In genomic region chr3:45631486-45631885, GRCh38 we compare ENCODE assay signal across 10 cellular contexts. TPM values are rescaled to one million over a fixed set of nuclear protein-coding genes. Genes with fewer than 3 reads are reported as not detected.
DNase-seq lines count a peak whose midpoint lies in the region; ATAC-seq and TF ChIP-seq lines count a peak whose summit lies in the region.
"Had no signal": no experiment of that assay in that cellular context is flagged by ENCODE, and none has a peak within 500 bp of the region (broad histone marks: within the 10 kb centered on the region; RNA-seq: fewer than 3 reads in every experiment).

No MANE protein-coding gene starts in this region.

- H3K36me3 Mint-ChIP-seq in T-helper 1 cell treated with Interleukin-12 subunit alpha and Interleukin-12 subunit beta and Interleukin-4 antibody, amounts not matched to agents 30 μg/mL and 1 μg/mL, for 36 hours (ENCODE audit: low read depth) = peaks cover 6% of the 10 kb centered on the region
- H3K36me3 Mint-ChIP-seq in stimulated activated effector memory CD8-positive, alpha-beta T cell treated with anti-CD3 and anti-CD28 coated beads, Interleukin-12 subunit alpha, Interleukin-12 subunit beta, amount 100 ng/mL, for 72 hours = peaks cover 23% of the 10 kb centered on the region

- no peak overlapping the region for H3K4me3 Mint-ChIP-seq in T-helper 1 cell treated with Interleukin-12 subunit alpha and Interleukin-12 subunit beta and Interleukin-4 antibody, amounts not matched to agents 30 μg/mL and 1 μg/mL, for 36 hours
- H3K4me3 Mint-ChIP-seq in stimulated activated effector memory CD8-positive, alpha-beta T cell treated with anti-CD3 and anti-CD28 coated beads, Interleukin-12 subunit alpha, Interleukin-12 subunit beta, amount 100 ng/mL, for 72 hours = no peak overlapping the region

- peak; percentile 51 for ATAC-seq in stimulated activated effector memory CD8-positive, alpha-beta T cell treated with anti-CD3 and anti-CD28 coated beads, Interleukin-12 subunit alpha, Interleukin-12 subunit beta, amount 100 ng/mL, for 72 hours
- ATAC-seq in GM21360 (IDR thresholded peaks at IDR 0.05; ENCODE audit: unreplicated experiment) = no peak
- ATAC-seq in HG03571 (IDR thresholded peaks at IDR 0.05; ENCODE audit: unreplicated experiment) = no peak

- DNase-seq in HUDEP-2 (lab: John Stamatoyannopoulos, UW; ENCODE audit: unreplicated experiment in 76 of 76) = peak in 72 of 76 experiments; percentile 5 to 76 (median 56)
- DNase-seq in left ventricle myocardium inferior = no peak
- DNase-seq in stimulated activated effector memory CD8-positive, alpha-beta T cell treated with anti-CD3 and anti-CD28 coated beads, Interleukin-12 subunit alpha, Interleukin-12 subunit beta, amount 100 ng/mL, for 72 hours (ENCODE audit: low spot score in 2 of 2) = no peak
- no peak for DNase-seq in G401 (ENCODE audit: low spot score)
- DNase-seq: HCEC 1CT, NCI-H526 treated with DMSO at 0.1 percent for 48 hours had no signal

- peak overlapping the region; percentile 10 for H3K27ac Mint-ChIP-seq in T-helper 1 cell treated with Interleukin-12 subunit alpha and Interleukin-12 subunit beta and Interleukin-4 antibody, amounts not matched to agents 30 μg/mL and 1 μg/mL, for 36 hours
- peak overlapping the region; percentile 67 for H3K27ac Mint-ChIP-seq in stimulated activated effector memory CD8-positive, alpha-beta T cell treated with anti-CD3 and anti-CD28 coated beads, Interleukin-12 subunit alpha, Interleukin-12 subunit beta, amount 100 ng/mL, for 72 hours

- no peaks in the 10 kb centered on the region for H3K9me3 ChIP-seq in left ventricle myocardium inferior (replicated peaks)
- H3K9me3 ChIP-seq: adrenal gland had no signal

- peaks cover 18% of the 10 kb centered on the region for H3K4me1 Mint-ChIP-seq in T-helper 1 cell treated with Interleukin-12 subunit alpha and Interleukin-12 subunit beta and Interleukin-4 antibody, amounts not matched to agents 30 μg/mL and 1 μg/mL, for 36 hours (ENCODE audit: low read depth)
- H3K4me1 Mint-ChIP-seq in stimulated activated effector memory CD8-positive, alpha-beta T cell treated with anti-CD3 and anti-CD28 coated beads, Interleukin-12 subunit alpha, Interleukin-12 subunit beta, amount 100 ng/mL, for 72 hours = peaks cover 24% of the 10 kb centered on the region

- TF ChIP-seq CTCF in left ventricle myocardium inferior (IDR thresholded peaks at IDR 0.05; ENCODE audit: borderline replicate concordance) = no peak

- in situ Hi-C loops in G401 (cut with HindIII; ENCODE audit: low sequenced_read_pairs) = no loop called here

- peaks cover 6% of the 10 kb centered on the region for H3K36me3 ChIP-seq in left ventricle myocardium inferior
- H3K36me3 ChIP-seq: adrenal gland had no signal

- intact Hi-C loops in left ventricle myocardium inferior (cut with micrococcal nuclease) = no loop called here

- peak overlapping the region; percentile 42 for H3K27ac ChIP-seq in left ventricle myocardium inferior (replicated peaks)

- no peaks in the 10 kb centered on the region for H3K27me3 Mint-ChIP-seq in T-helper 1 cell treated with Interleukin-12 subunit alpha and Interleukin-12 subunit beta and Interleukin-4 antibody, amounts not matched to agents 30 μg/mL and 1 μg/mL, for 36 hours (ENCODE audit: low read depth)

- no peak overlapping the region for H3K4me3 ChIP-seq in left ventricle myocardium inferior
- H3K4me3 ChIP-seq: adrenal gland had no signal

- peaks cover 61% of the 10 kb centered on the region for H3K4me1 ChIP-seq in left ventricle myocardium inferior

- no peaks in the 10 kb centered on the region for H3K9me3 Mint-ChIP-seq in T-helper 1 cell treated with Interleukin-12 subunit alpha and Interleukin-12 subunit beta and Interleukin-4 antibody, amounts not matched to agents 30 μg/mL and 1 μg/mL, for 36 hours
- H3K9me3 Mint-ChIP-seq in stimulated activated effector memory CD8-positive, alpha-beta T cell treated with anti-CD3 and anti-CD28 coated beads, Interleukin-12 subunit alpha, Interleukin-12 subunit beta, amount 100 ng/mL, for 72 hours = no peaks in the 10 kb centered on the region

- H3K27me3 ChIP-seq in left ventricle myocardium inferior (ENCODE audit: low read depth) = no peaks in the 10 kb centered on the region
- H3K27me3 ChIP-seq: adrenal gland had no signal

RNA-seq across cellular contexts. Expression of gene LIMD1, which starts 36.9 kb away (rescaled TPM):
- 27.8 TPM for total RNA-seq in left ventricle myocardium inferior
- total RNA-seq in G401 (2014; rRNA removed; shearing (Covaris generic)) = 10.0 and 23.0 TPM in 2 replicates

RNA-seq across cellular contexts. Expression of gene SACM1L, which starts 57.7 kb away (rescaled TPM):
- total RNA-seq in left ventricle myocardium inferior = 20.9 TPM
- 13.7 and 22.2 TPM in 2 replicates for total RNA-seq in G401 (2014; rRNA removed; shearing (Covaris generic))

Comparison
In these comparisons a context has a peak if more than half of its experiments do, and no peak if none do; other contexts are left out.
1. DNase-seq: peak in HUDEP-2 (72 of 76); none in left ventricle myocardium inferior (single experiment), stimulated activated effector memory CD8-positive, alpha-beta T cell treated with anti-CD3 and anti-CD28 coated beads, Interleukin-12 subunit alpha, Interleukin-12 subunit beta, amount 100 ng/mL, for 72 hours (0 of 2) and G401 (single experiment).